In the genomic region with DNA sequence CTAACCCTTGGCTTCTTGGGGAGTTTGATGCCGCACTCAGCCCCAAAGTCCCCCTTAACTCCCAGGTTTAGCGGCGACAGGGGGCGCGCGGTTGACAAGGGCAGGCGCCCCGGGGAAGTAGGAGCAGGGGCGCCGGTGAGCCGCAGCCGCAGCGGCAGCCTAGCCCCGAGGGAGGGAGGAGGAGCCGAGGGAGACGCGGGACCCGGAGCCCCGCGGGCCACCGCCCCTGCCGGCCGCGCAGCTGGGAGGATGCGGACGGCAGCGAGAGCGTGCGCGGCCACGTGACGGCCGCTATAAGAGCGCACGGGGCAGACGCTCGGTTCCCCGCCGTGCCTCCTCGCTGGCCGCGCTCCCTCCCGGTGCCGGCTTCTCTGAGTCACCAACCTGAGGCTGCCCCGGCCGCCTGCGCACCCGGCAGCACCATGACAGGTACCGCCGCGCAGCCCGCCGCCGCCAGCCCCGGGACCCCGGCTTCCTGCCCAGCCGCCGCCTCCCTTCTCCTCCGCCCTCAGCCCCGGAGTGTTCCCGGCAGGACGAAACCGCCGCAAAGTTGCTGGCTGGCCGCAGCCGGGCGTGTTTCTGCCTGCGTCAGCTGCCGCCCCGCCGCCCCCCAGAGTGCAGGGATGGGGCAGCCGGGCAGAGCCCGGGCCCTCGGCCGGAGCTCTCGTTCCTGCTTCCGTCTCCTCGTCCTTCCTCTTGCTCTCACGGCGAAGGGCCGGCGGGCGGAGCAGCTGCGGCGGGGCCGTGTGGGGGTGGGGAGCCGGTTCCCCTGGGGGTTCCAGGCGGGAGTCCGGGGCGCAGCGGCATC, we compare ENCODE assay signal across 8 cellular contexts. TPM values are rescaled to one million over a fixed set of nuclear protein-coding genes. Genes with fewer than 3 reads are reported as not detected.
A peak's percentile ranks its signal among the peaks of the same experiment; 100 is the strongest.
DNase-seq lines count a peak whose midpoint lies in the region; ATAC-seq and TF ChIP-seq lines count a peak whose summit lies in the region.

A gene (plus strand): TSS at position 322 of the 808 bp plus-strand sequence. CDS start 101 bp downstream, at position 423.

- DNase-seq in AG08395 (ENCODE audit: low spot score) (peak; percentile 90), NCI-H345 treated with DMSO at 0.1 percent for 48 hours (lab: John Stamatoyannopoulos, UW; ENCODE audit: unreplicated experiment) (peak; percentile 41), coronary artery (ENCODE audit: low spot score) (peak; percentile 89), left colon (peak; percentile 79 to 85)
- peak; percentile 81 for DNase-seq in activated CD4-positive, alpha-beta T cell treated with anti-CD3 and anti-CD28 coated beads for 48 hours
- peak; percentile 78 to 80 for DNase-seq in stimulated activated CD4-positive, alpha-beta T cell treated with anti-CD3 and anti-CD28 coated beads, Interleukin-2, amount 100 ng/mL, for 24 hours

- H3K27ac ChIP-seq in coronary artery = peak within 1 kb of the TSS; percentile 95 to 98

- H3K4me3 ChIP-seq in coronary artery = peak within 1 kb of the TSS; percentile 95

- no peak for TF ChIP-seq CTCF in coronary artery (IDR thresholded peaks at IDR 0.05)

- ATAC-seq in GM18861 (IDR thresholded peaks at IDR 0.05; ENCODE audit: unreplicated experiment) (peak; percentile 83), HG03095 (IDR thresholded peaks at IDR 0.05; ENCODE audit: unreplicated experiment) (peak; percentile 79), left colon (peak; percentile 94)

- intact Hi-C loops in left colon (cut with DNase I, micrococcal nuclease) = no loop called here

RNA-seq across cellular contexts. Expression of the gene that starts here (rescaled TPM):
- total RNA-seq in left colon = 10 to 100 TPM; 18.5 to 31.2 TPM

Comparison
In these comparisons a context has a peak if more than half of its experiments do, and no peak if none do; other contexts are left out.
1. Peak in every context shown above with its lines: DNase-seq, ATAC-seq, H3K4me3 ChIP-seq and H3K27ac ChIP-seq.